ENCODE assay signal across 13 cellular contexts in genomic region chr3:50008931-50009330, GRCh38.
A peak's percentile ranks its signal among the peaks of the same experiment; 100 is the strongest.
DNase-seq lines count a peak whose midpoint lies in the region; ATAC-seq and TF ChIP-seq lines count a peak whose summit lies in the region.
"Had no signal": no experiment of that assay in that cellular context is flagged by ENCODE, and none has a peak within 500 bp of the region (broad histone marks: within the 10 kb centered on the region; RNA-seq: fewer than 3 reads in every experiment).

No MANE protein-coding gene starts in this region.

- 50% methylated on average over 1 of the region's 1 CpG for WGBS in thyroid gland, 2 donors
- WGBS in transverse colon (ENCODE audit: low coverage in 1 of 2), 2 donors: 88% methylated on average over 1 of the region's 1 CpG; no CpG with 5 or more reads in 1 of the 2 donors

- ATAC-seq in SK-N-SH treated with all-trans-retinoic acid at 6 μM for 48 hours: peak; percentile 78
- ATAC-seq in GM21737 (IDR thresholded peaks at IDR 0.05; ENCODE audit: unreplicated experiment): no peak
- ATAC-seq: HepG2 had no signal

- H3K4me1 Mint-ChIP-seq in activated naive CD4-positive, alpha-beta T cell treated with anti-CD3 and anti-CD28 coated beads, Interleukin-2, amount 50 U/mL, for 24 hours: no peaks in the 10 kb centered on the region

- in situ Hi-C loops in transverse colon (cut with MboI; ENCODE audit: low pct_ligation_motif_present in 1 of 4, low pct_unique_long_range_greater_than_20kb in 1 of 4, low sequenced_read_pairs in 3 of 4): no loop called here

- no peaks in the 10 kb centered on the region for H3K27me3 Mint-ChIP-seq in activated naive CD4-positive, alpha-beta T cell treated with anti-CD3 and anti-CD28 coated beads, Interleukin-2, amount 50 U/mL, for 24 hours
- H3K27me3 Mint-ChIP-seq: activated CD4-positive, alpha-beta T cell treated with anti-CD3 and anti-CD28 coated beads, Interleukin-2, amount 10 ng/mL, durations not matched to agents 24 days and 14 days had no signal

- H3K27ac ChIP-seq in thyroid gland (peak overlapping the region in 1 of 3 donors; percentile 3), transverse colon (no peak overlapping the region)
- H3K27ac ChIP-seq: vagina had no signal

- TF ChIP-seq EP300 in transverse colon (IDR thresholded peaks at IDR 0.05; ENCODE audit: low read depth): no peak

- H3K9me3 ChIP-seq in thyroid gland (no peaks in the 10 kb centered on the region), transverse colon (no peaks in the 10 kb centered on the region)
- H3K9me3 ChIP-seq: vagina had no signal

- H3K4me1 ChIP-seq in thyroid gland: peaks cover 0 to 8% of the 10 kb centered on the region in 2 donors
- H3K4me1 ChIP-seq in transverse colon: no peaks in the 10 kb centered on the region
- H3K4me1 ChIP-seq: vagina had no signal

- H3K27me3 ChIP-seq in thyroid gland (no peaks in the 10 kb centered on the region), transverse colon (no peaks in the 10 kb centered on the region)
- H3K27me3 ChIP-seq: vagina had no signal

- H3K4me3 ChIP-seq in fibroblast of the aortic adventitia (ENCODE audit: low read depth, low read length) (no peak overlapping the region), thyroid gland (replicated peaks in 1 of 3) (no peak overlapping the region), transverse colon (no peak overlapping the region)
- H3K4me3 ChIP-seq: vagina had no signal

- TF ChIP-seq CTCF in fibroblast of the aortic adventitia (IDR thresholded peaks at IDR 0.05; ENCODE audit: insufficient read depth, low read length): no peak
- TF ChIP-seq CTCF in thyroid gland (IDR thresholded peaks at IDR 0.05): no peak
- no peak for TF ChIP-seq CTCF in transverse colon (IDR thresholded peaks at IDR 0.05)

- no peak for DNase-seq in activated naive CD4-positive, alpha-beta T cell treated with Interleukin-2 at 50 U/mL for 16 hours
- DNase-seq in fibroblast of the aortic adventitia (ENCODE audit: low read depth) (peak; percentile 42), thyroid gland (peak; percentile 39 to 46), transverse colon (no peak)
- DNase-seq in stimulated activated CD4-positive, alpha-beta T cell treated with anti-CD3 and anti-CD28 coated beads, Interleukin-15, amount 100 ng/mL, for 24 hours: no peak
- DNase-seq: activated CD4-positive, alpha-beta T cell treated with anti-CD3 and anti-CD28 coated beads, Interleukin-2, amount 10 ng/mL, durations not matched to agents 24 days and 14 days; islet precursor cell had no signal

- H3K36me3 Mint-ChIP-seq in activated naive CD4-positive, alpha-beta T cell treated with anti-CD3 and anti-CD28 coated beads, Interleukin-2, amount 50 U/mL, for 24 hours: peaks cover 7% of the 10 kb centered on the region

- intact Hi-C loops in thyroid gland (cut with DNase I) (no loop called here), transverse colon (cut with DNase I; ENCODE audit: low total_unique reads) (no loop called here)

- H3K4me3 Mint-ChIP-seq in activated naive CD4-positive, alpha-beta T cell treated with anti-CD3 and anti-CD28 coated beads, Interleukin-2, amount 50 U/mL, for 24 hours: no peak overlapping the region
- H3K4me3 Mint-ChIP-seq: activated CD4-positive, alpha-beta T cell treated with anti-CD3 and anti-CD28 coated beads, Interleukin-2, amount 10 ng/mL, durations not matched to agents 24 days and 14 days; activated T-helper 1 cell treated with anti-CD3 and anti-CD28 coated beads, Interleukin-12 subunit alpha, Interleukin-12 subunit beta, Interleukin-2, Interleukin-4 antibody, amounts not matched to agents 30 ng/mL and 10 ng/mL and 1 ng/mL, durations not matched to agents 14 hours and 24 hours and 36 hours had no signal

- no peaks in the 10 kb centered on the region for H3K9me3 Mint-ChIP-seq in activated naive CD4-positive, alpha-beta T cell treated with anti-CD3 and anti-CD28 coated beads, Interleukin-2, amount 50 U/mL, for 24 hours
- H3K9me3 Mint-ChIP-seq: activated CD4-positive, alpha-beta T cell treated with anti-CD3 and anti-CD28 coated beads, Interleukin-2, amount 10 ng/mL, durations not matched to agents 24 days and 14 days; activated T-helper 1 cell treated with anti-CD3 and anti-CD28 coated beads, Interleukin-12 subunit alpha, Interleukin-12 subunit beta, Interleukin-2, Interleukin-4 antibody, amounts not matched to agents 30 ng/mL and 10 ng/mL and 1 ng/mL, durations not matched to agents 14 hours and 24 hours and 36 hours had no signal

- H3K27ac Mint-ChIP-seq in activated naive CD4-positive, alpha-beta T cell treated with anti-CD3 and anti-CD28 coated beads, Interleukin-2, amount 50 U/mL, for 24 hours: peak overlapping the region; percentile 41
- H3K27ac Mint-ChIP-seq: activated CD4-positive, alpha-beta T cell treated with anti-CD3 and anti-CD28 coated beads, Interleukin-2, amount 10 ng/mL, durations not matched to agents 24 days and 14 days; activated T-helper 1 cell treated with anti-CD3 and anti-CD28 coated beads, Interleukin-12 subunit alpha, Interleukin-12 subunit beta, Interleukin-2, Interleukin-4 antibody, amounts not matched to agents 30 ng/mL and 10 ng/mL and 1 ng/mL, durations not matched to agents 14 hours and 24 hours and 36 hours had no signal

- H3K36me3 ChIP-seq in thyroid gland (peaks cover 0 to 3% of the 10 kb centered on the region in 2 donors), transverse colon (peaks cover 0 to 4% (median 0%) of the 10 kb centered on the region in 4 donors)
- H3K36me3 ChIP-seq: vagina had no signal

- TF ChIP-seq POLR2A in thyroid gland (IDR thresholded peaks at IDR 0.05) (no peak), transverse colon (IDR thresholded peaks at IDR 0.05) (no peak)

TF ChIP-seq in SK-N-SH treated with all-trans-retinoic acid at 6 μM for 48 hours, 23 proteins besides CTCF, POLR2A, EP300 and RAD21 (continues in another document):
- no peak for TF ChIP-seq OSR1 (CRISPR knock-in tag; IDR thresholded peaks at IDR 0.05)
- TF ChIP-seq TOX (CRISPR knock-in tag; IDR thresholded peaks at IDR 0.05; ENCODE audit: borderline replicate concordance): no peak
- no peak for TF ChIP-seq ZNF70 (CRISPR knock-in tag; IDR thresholded peaks at IDR 0.05)
- no peak for TF ChIP-seq ZNF565 (CRISPR knock-in tag; conservative IDR thresholded peaks at IDR 0.05; ENCODE audit: low read depth)
- TF ChIP-seq ZNF8 (CRISPR knock-in tag; IDR thresholded peaks at IDR 0.05): no peak
- no peak for TF ChIP-seq PPARA (CRISPR knock-in tag; IDR thresholded peaks at IDR 0.05; ENCODE audit: borderline replicate concordance)
- TF ChIP-seq TSHZ2 (CRISPR knock-in tag; IDR thresholded peaks at IDR 0.05): no peak
- no peak for TF ChIP-seq POU6F1 (CRISPR knock-in tag; IDR thresholded peaks at IDR 0.05; ENCODE audit: borderline replicate concordance, low read depth)
- no peak for TF ChIP-seq ESRRG (CRISPR knock-in tag; IDR thresholded peaks at IDR 0.05)
- TF ChIP-seq BACH2 (CRISPR knock-in tag; IDR thresholded peaks at IDR 0.05; ENCODE audit: borderline replicate concordance): no peak
- no peak for TF ChIP-seq ISL1 (CRISPR knock-in tag; IDR thresholded peaks at IDR 0.05)
- TF ChIP-seq CSRNP3 (CRISPR knock-in tag; IDR thresholded peaks at IDR 0.05): no peak
- no peak for TF ChIP-seq RARB (CRISPR knock-in tag; IDR thresholded peaks at IDR 0.05)
- no peak for TF ChIP-seq ZFP3 (CRISPR knock-in tag; IDR thresholded peaks at IDR 0.05)

Comparison
In these comparisons a context has a peak if more than half of its experiments do, and no peak if none do; other contexts are left out.
1. DNase-seq: peak in fibroblast of the aortic adventitia (single experiment) and thyroid gland (2 of 2); none in activated naive CD4-positive, alpha-beta T cell treated with Interleukin-2 at 50 U/mL for 16 hours (single experiment), transverse colon (single experiment) and stimulated activated CD4-positive, alpha-beta T cell treated with anti-CD3 and anti-CD28 coated beads, Interleukin-15, amount 100 ng/mL, for 24 hours (single experiment).